ENCODE assay signal across 1 cellular context in genomic region chr17:13003454-13003851, GRCh38.
TF ChIP-seq lines count a peak whose summit lies in the region.

No MANE protein-coding gene starts in this region.

TF ChIP-seq in neural cell, 6 proteins besides CTCF, POLR2A, EP300 and RAD21 (continued from another document):
- TF ChIP-seq EZH2 (IDR thresholded peaks at IDR 0.05; ENCODE audit: borderline replicate concordance, insufficient read depth, low read length, poor library complexity, severe bottlenecking), result no peak
